ENCODE assay signal across 8 cellular contexts in genomic region chr11:44556735-44557409, GRCh38. TPM values are rescaled to one million over a fixed set of nuclear protein-coding genes. Genes with fewer than 3 reads are reported as not detected.
DNase-seq lines count a peak whose midpoint lies in the region; ATAC-seq and TF ChIP-seq lines count a peak whose summit lies in the region.

No MANE protein-coding gene starts in this region.

- H3K9ac ChIP-seq in PC-3 (ENCODE audit: low read length), result no peak overlapping the region

- H3K9me3 Mint-ChIP-seq in activated T-helper 17 cell treated with anti-CD3 and anti-CD28 coated beads, Interleukin-2, amount 50 U/mL, for 72 hours, result no peaks in the 10 kb centered on the region

- H3K4me1 Mint-ChIP-seq in activated T-helper 17 cell treated with anti-CD3 and anti-CD28 coated beads, Interleukin-2, amount 50 U/mL, for 72 hours, result peaks cover 14% of the 10 kb centered on the region

- TF ChIP-seq POLR2A in ovary (IDR thresholded peaks at IDR 0.05), result no peak

- H3K27ac Mint-ChIP-seq in activated T-helper 17 cell treated with anti-CD3 and anti-CD28 coated beads, Interleukin-2, amount 50 U/mL, for 72 hours, result peak overlapping the region; percentile 62

- intact Hi-C loops in PC-3 (cut with micrococcal nuclease) (loop anchor here (1.0 to 5.0 kb wide), 2 partner anchors 60 to 355 kb away; no protein-coding TSS in a partner anchor), ovary (cut with DNase I) (loop anchor here (1.0 to 10.0 kb wide), 4 partner anchors 60 to 355 kb away; partner anchors contain the start of gene TSPAN18 (in 2 of the 4))

- no peaks in the 10 kb centered on the region for H3K27me3 Mint-ChIP-seq in activated T-helper 17 cell treated with anti-CD3 and anti-CD28 coated beads, Interleukin-2, amount 50 U/mL, for 72 hours

- H3K4me3 Mint-ChIP-seq in activated T-helper 17 cell treated with anti-CD3 and anti-CD28 coated beads, Interleukin-2, amount 50 U/mL, for 72 hours, result peak overlapping the region; percentile 34

- H3K9me3 ChIP-seq in PC-3 (ENCODE audit: low read length) (no peaks in the 10 kb centered on the region), ovary (no peaks in the 10 kb centered on the region)

- POLR2A ChIA-PET in PC-3 (lab: Charles Lee; ENCODE audit: unreplicated experiment), result no interaction called here

- H2AFZ ChIP-seq in PC-3 (ENCODE audit: low read length), result 0 out of 2 replicates have a peak overlapping the region, but pooled peaks have one; percentile 19

- no peak for DNase-seq in GM06990 (ENCODE audit: extremely low read depth, insufficient read length)
- DNase-seq in PC-3, result peak; percentile 62
- peak; percentile 40 for DNase-seq in fibroblast of the conjunctiva (ENCODE audit: low read depth)
- DNase-seq in ovary, result peak; percentile 68 to 80 (median 78)
- DNase-seq in mesenteric fat pad (ENCODE audit: low spot score), result no peak
- DNase-seq in hepatic stellate cell (ENCODE audit: low spot score), result no peak

- H3K79me2 ChIP-seq in PC-3 (ENCODE audit: low read length), result no peaks in the 10 kb centered on the region

- TF ChIP-seq CTCF in GM06990 (IDR thresholded peaks at IDR 0.05; ENCODE audit: insufficient read depth, low read length, poor library complexity, severe bottlenecking) (peak; percentile 75), PC-3 (conservative IDR thresholded peaks at IDR 0.05; ENCODE audit: low read depth, low read length) (peak; percentile 76), ovary (IDR thresholded peaks at IDR 0.05) (peak; percentile 66 to 85 (median 83))

- H3K4me1 ChIP-seq in PC-3 (ENCODE audit: insufficient read depth, low read length) (no peaks in the 10 kb centered on the region), ovary (ENCODE audit: insufficient read depth) (no peaks in the 10 kb centered on the region)

- H3K36me3 ChIP-seq in GM06990 (ENCODE audit: control insufficient read depth, insufficient read depth, low read length) (no peaks in the 10 kb centered on the region), PC-3 (ENCODE audit: low read depth, low read length) (no peaks in the 10 kb centered on the region), ovary (no peaks in the 10 kb centered on the region)

- H3K27me3 ChIP-seq in GM06990 (replicated peaks; ENCODE audit: control insufficient read depth, insufficient read depth, low read length), result no peaks in the 10 kb centered on the region
- H3K27me3 ChIP-seq in PC-3 (ENCODE audit: low read length), result no peaks in the 10 kb centered on the region
- no peaks in the 10 kb centered on the region for H3K27me3 ChIP-seq in ovary

- CTCF ChIA-PET in PC-3 (lab: Charles Lee), result interaction anchor here (3.1 kb wide), 1 partner anchor 60 kb away, joined by 29 read pairs; no protein-coding TSS in a partner anchor

- WGBS in ovary, 3 donors, result 30 to 37% (median 35%) methylated on average over 11 of the region's 11 CpGs

- no TSS peak for BruUV-seq in PC-3 (replicated peaks; lab: Mats Ljungman, UMichigan)

- H3K4me2 ChIP-seq in PC-3 (ENCODE audit: low read length), result no peak overlapping the region

- ATAC-seq in HG02840 (IDR thresholded peaks at IDR 0.05; ENCODE audit: low FRiP score, unreplicated experiment) (peak; percentile 41), PC-3 (peak; percentile 71)
- ATAC-seq in activated T-helper 17 cell treated with anti-CD3 and anti-CD28 coated beads, Interleukin-2, amount 50 U/mL, for 72 hours (replicated peaks), result peak; percentile 72

- H3K9me2 ChIP-seq in PC-3 (replicated peaks; ENCODE audit: low read length), result no peaks in the 10 kb centered on the region

- no peak for TF ChIP-seq EP300 in ovary (IDR thresholded peaks at IDR 0.05)

- no peaks in the 10 kb centered on the region for H4K20me1 ChIP-seq in PC-3 (ENCODE audit: low read length)

- no peaks in the 10 kb centered on the region for H3K36me3 Mint-ChIP-seq in activated T-helper 17 cell treated with anti-CD3 and anti-CD28 coated beads, Interleukin-2, amount 50 U/mL, for 72 hours (ENCODE audit: low read depth)

- no peak overlapping the region for H3K4me3 ChIP-seq in GM06990 (replicated peaks; ENCODE audit: low read depth, low read length)
- H3K4me3 ChIP-seq in PC-3 (ENCODE audit: low read length), result no peak overlapping the region
- no peak overlapping the region for H3K4me3 ChIP-seq in ovary

- no peaks in the 10 kb centered on the region for H3F3A ChIP-seq in PC-3 (ENCODE audit: low read length, unreplicated experiment)

- H3K27ac ChIP-seq in PC-3 (ENCODE audit: low read length), result no peak overlapping the region
- H3K27ac ChIP-seq in ovary, result no peak overlapping the region

RNA-seq across cellular contexts. Expression of gene CD82, which starts 8.6 kb away (rescaled TPM):
- total RNA-seq in PC-3 (2014; rRNA removed) (4.3 and 5.0 TPM in 2 replicates), ovary (10 to 100 TPM in 6 of 7 donors, 1 to 10 TPM in 1; 6.9 to 74.9 (median 39.1) TPM), mesenteric fat pad (67.6 TPM)
- 100 to 1,000 TPM; 147 to 620 TPM for total RNA-seq in activated T-helper 17 cell treated with anti-CD3 and anti-CD28 coated beads, Interleukin-2, amount 50 U/mL, for 72 hours
- polyA plus RNA-seq in ovary, result 10 to 100 TPM; 15.6 to 28.3 TPM

Comparison
In these comparisons a context has a peak if more than half of its experiments do, and no peak if none do; other contexts are left out.
1. DNase-seq: peak in PC-3 (single experiment), fibroblast of the conjunctiva (single experiment) and ovary (5 of 5); none in GM06990 (single experiment), mesenteric fat pad (single experiment) and hepatic stellate cell (single experiment).
2. Peak in every context shown above with its lines, with median percentiles within 50 percentile points of each other: CTCF ChIP-seq and ATAC-seq.